ENCODE assay signal across 19 cellular contexts in genomic region chr2:20414806-20415205, GRCh38.
"Had no signal": no experiment of that assay in that cellular context is flagged by ENCODE, and none has a peak within 500 bp of the region (broad histone marks: within the 10 kb centered on the region; RNA-seq: fewer than 3 reads in every experiment).

No MANE protein-coding gene starts in this region.

- H3K27ac ChIP-seq: brain microvascular endothelial cell, lower lobe of right lung, ovary, stomach, testis had no signal

- DNase-seq: activated CD4-positive, alpha-beta T cell treated with anti-CD3 and anti-CD28 coated beads for 36 hours; activated naive CD4-positive, alpha-beta T cell; anterior cingulate cortex; brain microvascular endothelial cell; cortex of kidney; effector CD8-positive, alpha-beta T cell; immature natural killer cell; left cardiac atrium; lower lobe of right lung; midbrain; stimulated activated CD4-positive, alpha-beta T cell treated with anti-CD3 and anti-CD28 coated beads, Interleukin-12 subunit alpha, Interleukin-12 subunit beta, amount 100 ng/mL, for 4 hours; stimulated activated CD4-positive, alpha-beta T cell treated with anti-CD3 and anti-CD28 coated beads, Interleukin-2, amount 100 ng/mL, for 24 hours; stomach; T-helper 1 cell; testis had no signal

- H3K27me3 ChIP-seq: brain microvascular endothelial cell, ovary, stomach, testis had no signal

- H3K9me3 ChIP-seq: ovary, testis had no signal

- H3K4me1 ChIP-seq: testis had no signal

- H3K4me3 Mint-ChIP-seq: activated CD4-positive, alpha-beta memory T cell treated with anti-CD3 and anti-CD28 coated beads for 36 hours; activated CD4-positive, alpha-beta T cell treated with anti-CD3 and anti-CD28 coated beads for 36 hours; central memory CD8-positive, alpha-beta T cell; immature natural killer cell; neural crest cell had no signal

- H3K27ac Mint-ChIP-seq: activated CD4-positive, alpha-beta memory T cell treated with anti-CD3 and anti-CD28 coated beads for 36 hours; activated CD4-positive, alpha-beta T cell treated with anti-CD3 and anti-CD28 coated beads for 36 hours; immature natural killer cell had no signal

- ATAC-seq: activated CD4-positive, alpha-beta T cell treated with anti-CD3 and anti-CD28 coated beads for 36 hours; left cardiac atrium; lower lobe of right lung had no signal

- H3K4me1 Mint-ChIP-seq: activated CD4-positive, alpha-beta T cell treated with anti-CD3 and anti-CD28 coated beads for 36 hours had no signal
